ENCODE assay signal across 1 cellular context in genomic region chr5:160399402-160400353, GRCh38.
TF ChIP-seq lines count a peak whose summit lies in the region.

Gene FAM200C (minus strand): TSS chr5:160400054. CDS start chr5:160395490, 4,564 bp downstream.

TF ChIP-seq in HepG2, 621 proteins besides CTCF, POLR2A, EP300 and RAD21 (continued from another document and continues in another):
- TF ChIP-seq HOXA7 (CRISPR knock-in tag; IDR thresholded peaks at IDR 0.05), result no peak
- TF ChIP-seq ZNF337 (CRISPR knock-in tag; IDR thresholded peaks at IDR 0.05; ENCODE audit: borderline replicate concordance, low read depth), result 0 out of 2 replicates have a peak, but pooled peaks have one; percentile 40
- peak; percentile 48; the same call in 1 of the 2 replicates for TF ChIP-seq ISL2 (CRISPR knock-in tag; IDR thresholded peaks at IDR 0.05)
- TF ChIP-seq PHF21A (CRISPR knock-in tag; IDR thresholded peaks at IDR 0.05), result peak; percentile 63; the same call in 1 of the 2 replicates
- TF ChIP-seq, protein P1, sequence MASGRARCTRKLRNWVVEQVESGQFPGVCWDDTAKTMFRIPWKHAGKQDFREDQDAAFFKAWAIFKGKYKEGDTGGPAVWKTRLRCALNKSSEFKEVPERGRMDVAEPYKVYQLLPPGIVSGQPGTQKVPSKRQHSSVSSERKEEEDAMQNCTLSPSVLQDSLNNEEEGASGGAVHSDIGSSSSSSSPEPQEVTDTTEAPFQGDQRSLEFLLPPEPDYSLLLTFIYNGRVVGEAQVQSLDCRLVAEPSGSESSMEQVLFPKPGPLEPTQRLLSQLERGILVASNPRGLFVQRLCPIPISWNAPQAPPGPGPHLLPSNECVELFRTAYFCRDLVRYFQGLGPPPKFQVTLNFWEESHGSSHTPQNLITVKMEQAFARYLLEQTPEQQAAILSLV (CRISPR knock-in tag; IDR thresholded peaks at IDR 0.05; ENCODE audit: borderline replicate concordance), result 0 out of 2 replicates have a peak, but pooled peaks have one; percentile 29
- TF ChIP-seq TRIM24 (CRISPR knock-in tag; IDR thresholded peaks at IDR 0.05), result no peak
- no peak; the same call in 1 of the 2 replicates for TF ChIP-seq AFF4 (CRISPR knock-in tag; IDR thresholded peaks at IDR 0.05)
- no peak for TF ChIP-seq ZNF101 (CRISPR knock-in tag; IDR thresholded peaks at IDR 0.05; ENCODE audit: borderline replicate concordance, low read depth)
- TF ChIP-seq SRSF1 (optimal IDR thresholded peaks at IDR 0.05; ENCODE audit: low read depth, low read length), result peak; percentile 49
- no peak for TF ChIP-seq ZNF256 (CRISPR knock-in tag; conservative IDR thresholded peaks at IDR 0.05)
- TF ChIP-seq FOXP4 (CRISPR knock-in tag; IDR thresholded peaks at IDR 0.05), result no peak; the same call in 1 of the 2 replicates
- TF ChIP-seq KLF12 (CRISPR knock-in tag; IDR thresholded peaks at IDR 0.05; ENCODE audit: borderline replicate concordance), result no peak
- no peak for TF ChIP-seq NFYB (CRISPR knock-in tag; IDR thresholded peaks at IDR 0.05)
- no peak for TF ChIP-seq ZNF367 (CRISPR knock-in tag; IDR thresholded peaks at IDR 0.05; ENCODE audit: borderline replicate concordance)
- no peak; the same call in 1 of the 2 replicates for TF ChIP-seq SOX5 (CRISPR knock-in tag; IDR thresholded peaks at IDR 0.05; ENCODE audit: borderline replicate concordance)
- TF ChIP-seq THAP9 (CRISPR knock-in tag; IDR thresholded peaks at IDR 0.05; ENCODE audit: borderline replicate concordance), result 0 out of 2 replicates have a peak, but pooled peaks have one; percentile 35
- TF ChIP-seq, protein P2, sequence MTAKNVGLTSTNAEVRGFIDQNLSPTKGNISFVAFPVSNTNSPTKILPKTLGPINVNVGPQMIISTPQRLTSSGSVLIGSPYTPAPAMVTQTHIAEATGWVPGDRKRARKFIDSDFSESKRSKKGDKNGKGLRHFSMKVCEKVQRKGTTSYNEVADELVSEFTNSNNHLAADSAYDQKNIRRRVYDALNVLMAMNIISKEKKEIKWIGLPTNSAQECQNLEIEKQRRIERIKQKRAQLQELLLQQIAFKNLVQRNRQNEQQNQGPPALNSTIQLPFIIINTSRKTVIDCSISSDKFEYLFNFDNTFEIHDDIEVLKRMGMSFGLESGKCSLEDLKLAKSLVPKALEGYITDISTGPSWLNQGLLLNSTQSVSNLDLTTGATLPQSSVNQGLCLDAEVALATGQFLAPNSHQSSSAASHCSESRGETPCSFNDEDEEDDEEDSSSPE (CRISPR knock-in tag; IDR thresholded peaks at IDR 0.05), result peak; percentile 93
- no peak for TF ChIP-seq HMGA1 (CRISPR knock-in tag; conservative IDR thresholded peaks at IDR 0.05)
- TF ChIP-seq ZNF788 (CRISPR knock-in tag; IDR thresholded peaks at IDR 0.05; ENCODE audit: borderline replicate concordance), result peak; percentile 68; the same call in 1 of the 2 replicates
- TF ChIP-seq ZBTB49 (CRISPR knock-in tag; IDR thresholded peaks at IDR 0.05; ENCODE audit: borderline replicate concordance), result no peak
- no peak for TF ChIP-seq TP53 (CRISPR knock-in tag; conservative IDR thresholded peaks at IDR 0.05)
- TF ChIP-seq ZNF746 (CRISPR knock-in tag; IDR thresholded peaks at IDR 0.05), result no peak
- no peak for TF ChIP-seq ZNF557 (CRISPR knock-in tag; IDR thresholded peaks at IDR 0.05)
- no peak for TF ChIP-seq ZFP36 (IDR thresholded peaks at IDR 0.05; ENCODE audit: borderline replicate concordance, low read depth, low read length, partially characterized antibody)
- TF ChIP-seq MTERF4 (CRISPR knock-in tag; IDR thresholded peaks at IDR 0.05), result no peak
- peak; percentile 72; the same call in 1 of the 2 replicates for TF ChIP-seq ZNF230 (CRISPR knock-in tag; IDR thresholded peaks at IDR 0.05)
- peak; percentile 72 for TF ChIP-seq BORCS8-MEF2B (CRISPR knock-in tag; IDR thresholded peaks at IDR 0.05)
- TF ChIP-seq FOXO4 (CRISPR knock-in tag; conservative IDR thresholded peaks at IDR 0.05), result no peak
- 0 out of 2 replicates have a peak, but pooled peaks have one; percentile 53 for TF ChIP-seq ZNF761 (CRISPR knock-in tag; conservative IDR thresholded peaks at IDR 0.05)
- TF ChIP-seq ADNP (CRISPR knock-in tag; IDR thresholded peaks at IDR 0.05), result no peak
- TF ChIP-seq GLI4 (CRISPR knock-in tag; IDR thresholded peaks at IDR 0.05; ENCODE audit: borderline replicate concordance), result no peak
- TF ChIP-seq KLF11 (CRISPR knock-in tag; IDR thresholded peaks at IDR 0.05), result no peak; the same call in 1 of the 2 replicates
- peak; percentile 28; the same call in 1 of the 2 replicates for TF ChIP-seq ZSCAN5A (CRISPR knock-in tag; IDR thresholded peaks at IDR 0.05; ENCODE audit: borderline replicate concordance)
- TF ChIP-seq POGK (CRISPR knock-in tag; conservative IDR thresholded peaks at IDR 0.05), result peak; percentile 86
- no peak; the same call in 1 of the 2 replicates for TF ChIP-seq GZF1 (CRISPR knock-in tag; IDR thresholded peaks at IDR 0.05)
- TF ChIP-seq HNF4A (CRISPR knock-in tag; IDR thresholded peaks at IDR 0.05), result no peak
- TF ChIP-seq HDAC1 (CRISPR knock-in tag; IDR thresholded peaks at IDR 0.05), result peak; percentile 69; the same call in 1 of the 2 replicates
- peak; percentile 73; the same call in 1 of the 2 replicates for TF ChIP-seq GATAD1 (CRISPR knock-in tag; IDR thresholded peaks at IDR 0.05)
- peak; percentile 84; the same call in 1 of the 2 replicates for TF ChIP-seq ZNF33B (CRISPR knock-in tag; IDR thresholded peaks at IDR 0.05)
- 0 out of 2 replicates have a peak, but pooled peaks have one; percentile 49 for TF ChIP-seq ZNF20 (CRISPR knock-in tag; IDR thresholded peaks at IDR 0.05)
- peak; percentile 74 for TF ChIP-seq GABPB1 (CRISPR knock-in tag; IDR thresholded peaks at IDR 0.05)
- no peak for TF ChIP-seq ZNF782 (CRISPR knock-in tag; IDR thresholded peaks at IDR 0.05; ENCODE audit: borderline replicate concordance)
- no peak for TF ChIP-seq SNAPC2 (CRISPR knock-in tag; IDR thresholded peaks at IDR 0.05)
- no peak for TF ChIP-seq ZNF75D (CRISPR knock-in tag; IDR thresholded peaks at IDR 0.05; ENCODE audit: borderline replicate concordance)
